ENCODE assay signal across 11 cellular contexts in genomic region chr15:62163397-62163796, GRCh38. TPM values are rescaled to one million over a fixed set of nuclear protein-coding genes. Genes with fewer than 3 reads are reported as not detected.
DNase-seq lines count a peak whose midpoint lies in the region; ATAC-seq, FAIRE-seq and TF ChIP-seq lines count a peak whose summit lies in the region.
"Had no signal": no experiment of that assay in that cellular context is flagged by ENCODE, and none has a peak within 500 bp of the region (broad histone marks: within the 10 kb centered on the region; RNA-seq: fewer than 3 reads in every experiment).

No MANE protein-coding gene starts in this region.

- H3K36me3 ChIP-seq in astrocyte (ENCODE audit: insufficient read depth, low read length) (no peaks in the 10 kb centered on the region), lung (ENCODE audit: control insufficient read depth in 2 of 2, insufficient read depth in 2 of 2, low read length in 2 of 2) (no peaks in the 10 kb centered on the region), testis (ENCODE audit: low read depth, missing control alignments) (no peaks in the 10 kb centered on the region)
- H3K36me3 ChIP-seq: vagina had no signal

- no peak overlapping the region for H3K9ac ChIP-seq in astrocyte (ENCODE audit: low read length)

- no peak overlapping the region for H2AFZ ChIP-seq in astrocyte (ENCODE audit: low read depth, low read length)

- peaks cover 61% of the 10 kb centered on the region for H3K27me3 Mint-ChIP-seq in activated naive CD4-positive, alpha-beta T cell treated with anti-CD3 and anti-CD28 coated beads, Interleukin-2, amount 50 U/mL, for 24 hours
- peaks cover 68% of the 10 kb centered on the region for H3K27me3 Mint-ChIP-seq in astrocyte (ENCODE audit: low read depth, unreplicated experiment)

- no peak for DNase-seq in activated naive CD4-positive, alpha-beta T cell treated with anti-CD3 and anti-CD28 coated beads, Interleukin-2, amount 50 U/mL, for 72 hours (ENCODE audit: low spot score in 2 of 2)
- DNase-seq in astrocyte (ENCODE audit: low read depth) (no peak), lung (ENCODE audit: low spot score) (no peak), testis (no peak)
- DNase-seq in stimulated activated CD4-positive, alpha-beta T cell treated with anti-CD3 and anti-CD28 coated beads, Interleukin-1b, Interleukin-23, amount 100 ng/mL, for 48 hours, result no peak

- no peaks in the 10 kb centered on the region for H3K9me3 Mint-ChIP-seq in activated naive CD4-positive, alpha-beta T cell treated with anti-CD3 and anti-CD28 coated beads, Interleukin-2, amount 50 U/mL, for 24 hours
- H3K9me3 Mint-ChIP-seq in activated naive CD4-positive, alpha-beta T cell treated with anti-CD3 and anti-CD28 coated beads, Interleukin-2, amount 50 U/mL, for 72 hours, result no peaks in the 10 kb centered on the region
- peaks cover 4% of the 10 kb centered on the region for H3K9me3 Mint-ChIP-seq in astrocyte (ENCODE audit: unreplicated experiment)

- no peaks in the 10 kb centered on the region for H3K79me2 ChIP-seq in astrocyte (ENCODE audit: insufficient read depth, low read length)

- H3K27me3 ChIP-seq in astrocyte (ENCODE audit: insufficient read depth, low read length) (peaks cover 36% of the 10 kb centered on the region), lung (ENCODE audit: control insufficient read depth, insufficient read depth) (no peaks in the 10 kb centered on the region), testis (no peaks in the 10 kb centered on the region)

- intact Hi-C loops in testis (cut with DNase I; ENCODE audit: low total_unique reads), result no loop called here

- no peaks in the 10 kb centered on the region for H3K36me3 Mint-ChIP-seq in activated naive CD4-positive, alpha-beta T cell treated with anti-CD3 and anti-CD28 coated beads, Interleukin-2, amount 50 U/mL, for 24 hours
- peaks cover 0 to 16% of the 10 kb centered on the region in 2 donors for H3K36me3 Mint-ChIP-seq in activated naive CD4-positive, alpha-beta T cell treated with anti-CD3 and anti-CD28 coated beads, Interleukin-2, amount 50 U/mL, for 72 hours
- H3K36me3 Mint-ChIP-seq in astrocyte (ENCODE audit: low read depth, unreplicated experiment), result no peaks in the 10 kb centered on the region

- H3K4me1 ChIP-seq in astrocyte (ENCODE audit: insufficient read depth, low read length) (peaks cover 8% of the 10 kb centered on the region), lung (ENCODE audit: control insufficient read depth in 2 of 2, insufficient read depth in 2 of 2, low read length in 2 of 2) (peaks cover 0 to 8% of the 10 kb centered on the region in 2 donors), testis (no peaks in the 10 kb centered on the region)

- H3K9me3 ChIP-seq in astrocyte (ENCODE audit: insufficient read depth, low read depth, low read length) (no peaks in the 10 kb centered on the region), lung (ENCODE audit: control insufficient read depth in 2 of 2, insufficient read depth in 1 of 2, low read length in 1 of 2) (no peaks in the 10 kb centered on the region), testis (no peaks in the 10 kb centered on the region)
- H3K9me3 ChIP-seq: vagina had no signal

- peaks cover 14% of the 10 kb centered on the region for H3K4me1 Mint-ChIP-seq in activated naive CD4-positive, alpha-beta T cell treated with anti-CD3 and anti-CD28 coated beads, Interleukin-2, amount 50 U/mL, for 24 hours
- no peaks in the 10 kb centered on the region for H3K4me1 Mint-ChIP-seq in astrocyte (ENCODE audit: low read depth, unreplicated experiment)

- no peaks in the 10 kb centered on the region for H4K20me1 ChIP-seq in astrocyte (ENCODE audit: insufficient read depth, low read length)

- TF ChIP-seq CTCF in astrocyte (IDR thresholded peaks at IDR 0.05; ENCODE audit: insufficient read depth, low read depth, low read length), result no peak
- no peak for TF ChIP-seq CTCF in lung (IDR thresholded peaks at IDR 0.05; ENCODE audit: control extremely low read depth, extremely low read depth)
- TF ChIP-seq CTCF in testis (IDR thresholded peaks at IDR 0.05), result no peak

- H3K4me2 ChIP-seq in astrocyte (ENCODE audit: low read length), result no peak overlapping the region

- no peak overlapping the region for H3K4me3 ChIP-seq in astrocyte (ENCODE audit: insufficient read depth, low read depth, low read length)
- H3K4me3 ChIP-seq in lung, result peak overlapping the region; percentile 65
- peak overlapping the region; percentile 22 to 45 for H3K4me3 ChIP-seq in testis

- H3K27ac ChIP-seq in astrocyte (ENCODE audit: low read depth, low read length), result no peak overlapping the region
- peak overlapping the region in 1 of 2 donors; percentile 87 for H3K27ac ChIP-seq in lung (ENCODE audit: low read depth in 1 of 2, low read length in 1 of 2)
- peak overlapping the region in 1 of 2 donors; percentile 15 for H3K27ac ChIP-seq in testis
- H3K27ac ChIP-seq: vagina had no signal

- no peak overlapping the region for H3K27ac Mint-ChIP-seq in activated naive CD4-positive, alpha-beta T cell treated with anti-CD3 and anti-CD28 coated beads, Interleukin-2, amount 50 U/mL, for 24 hours
- no peak overlapping the region for H3K27ac Mint-ChIP-seq in activated naive CD4-positive, alpha-beta T cell treated with anti-CD3 and anti-CD28 coated beads, Interleukin-2, amount 50 U/mL, for 72 hours
- H3K27ac Mint-ChIP-seq in astrocyte (ENCODE audit: unreplicated experiment), result no peak overlapping the region

- no peak for TF ChIP-seq POLR2A in testis (IDR thresholded peaks at IDR 0.05)

- no peak for FAIRE-seq in astrocyte (lab: Jason Lieb, UNC)

- ATAC-seq in activated naive CD4-positive, alpha-beta T cell treated with anti-CD3 and anti-CD28 coated beads, Interleukin-2, amount 50 U/mL, for 72 hours, result no peak
- ATAC-seq in lung (ENCODE audit: insufficient read depth, low FRiP score) (no peak), GM21723 (IDR thresholded peaks at IDR 0.05; ENCODE audit: unreplicated experiment) (no peak), GM19351 (IDR thresholded peaks at IDR 0.05; ENCODE audit: unreplicated experiment) (no peak)

- H3K4me3 Mint-ChIP-seq in activated naive CD4-positive, alpha-beta T cell treated with anti-CD3 and anti-CD28 coated beads, Interleukin-2, amount 50 U/mL, for 24 hours, result peak overlapping the region; percentile 69
- H3K4me3 Mint-ChIP-seq in astrocyte (ENCODE audit: unreplicated experiment), result peak overlapping the region; percentile 20

- 65% methylated on average over 9 of the region's 9 CpGs for WGBS in lung, 2 donors
- WGBS in testis, 2 donors, result 39 to 55% methylated on average over 9 of the region's 9 CpGs

RNA-seq across cellular contexts. Expression of gene C2CD4B, which starts 1.7 kb away (rescaled TPM):
- total RNA-seq in activated naive CD4-positive, alpha-beta T cell treated with anti-CD3 and anti-CD28 coated beads, Interleukin-2, amount 50 U/mL, for 72 hours, result under 1 TPM in 1 of 2 donors, not detected in 1; 0.16 TPM
- not detected in 2 replicates for total RNA-seq in astrocyte
- 10 to 100 TPM in 1 of 2 donors, 1 to 10 TPM in 1; 7.2 to 12.6 TPM for total RNA-seq in lung
- polyA plus RNA-seq in lung, result 1 to 10 TPM; 3.4 to 8.1 TPM
- 1 to 10 TPM; 2.7 to 2.9 TPM for total RNA-seq in testis
- polyA plus RNA-seq in testis (ENCODE audit: insufficient read depth, low read depth, low replicate concordance), result 0.26 TPM
- total RNA-seq: LHCN-M2, OCI-LY7 had no signal
